In genomic region chr20:35731862-35732643, GRCh38 we compare ENCODE assay signal across 19 cellular contexts. TPM values are rescaled to one million over a fixed set of nuclear protein-coding genes. Genes with fewer than 3 reads are reported as not detected.
DNase-seq lines count a peak whose midpoint lies in the region; ATAC-seq and TF ChIP-seq lines count a peak whose summit lies in the region.
"Had no signal": no experiment of that assay in that cellular context is flagged by ENCODE, and none has a peak within 500 bp of the region (broad histone marks: within the 10 kb centered on the region; RNA-seq: fewer than 3 reads in every experiment).

No MANE protein-coding gene starts in this region.

- H3K27me3 Mint-ChIP-seq in activated T-cell treated with anti-CD3 and anti-CD28 coated beads, Interleukin-2, amount 50 U/mL, for 4 hours (ENCODE audit: low read depth): no peaks in the 10 kb centered on the region
- H3K27me3 Mint-ChIP-seq in effector memory CD8-positive, alpha-beta T cell: no peaks in the 10 kb centered on the region
- H3K27me3 Mint-ChIP-seq: activated B cell treated with CpG ODN at 0.5 μM for 24 hours; stimulated activated memory B cell treated with anti-CD40 and anti-IgM and Interleukin-4, amounts not matched to agents 10 μg/mL and 1 μg/mL and 100 μg/mL, for 72 hours had no signal

- H3K9me3 ChIP-seq in RWPE2 (ENCODE audit: severe bottlenecking) (no peaks in the 10 kb centered on the region), gastrocnemius medialis (no peaks in the 10 kb centered on the region)
- H3K9me3 ChIP-seq: upper lobe of left lung had no signal

- no peak for DNase-seq in activated T-cell treated with anti-CD3 and anti-CD28 coated beads, Interleukin-2, amount 50 U/mL, for 4 hours
- DNase-seq in activated T-cell treated with anti-CD3 and anti-CD28 coated beads, Interleukin-2, amount 50 U/mL, for 1 hour: no peak
- DNase-seq in RWPE2 (ENCODE audit: low spot score): peak; percentile 64
- no peak for DNase-seq in effector memory CD8-positive, alpha-beta T cell
- no peak for DNase-seq in gastrocnemius medialis
- DNase-seq in COR-L47 (lab: John Stamatoyannopoulos, UW): no peak
- no peak for DNase-seq in NCI-H1930 (lab: John Stamatoyannopoulos, UW)
- no peak for DNase-seq in SW480 (ENCODE audit: low spot score)
- DNase-seq: activated B cell treated with CpG ODN at 0.5 μM for 24 hours, aorta, Calu3, cortex of kidney, glutamatergic neuron, islet precursor cell, NCI-H1092 treated with DMSO at 0.1 percent for 48 hours, nucleus accumbens, upper lobe of left lung had no signal

- intact Hi-C loops in gastrocnemius medialis (cut with DNase I; ENCODE audit: low total_unique reads): no loop called here

- peak overlapping the region; percentile 14 to 30 for H3K27ac Mint-ChIP-seq in effector memory CD8-positive, alpha-beta T cell
- H3K27ac Mint-ChIP-seq: activated B cell treated with CpG ODN at 0.5 μM for 24 hours; stimulated activated memory B cell treated with anti-CD40 and anti-IgM and Interleukin-4, amounts not matched to agents 10 μg/mL and 1 μg/mL and 100 μg/mL, for 72 hours had no signal

- no peak overlapping the region for H3K4me3 ChIP-seq in RWPE2 (ENCODE audit: severe bottlenecking)
- no peak overlapping the region for H3K4me3 ChIP-seq in gastrocnemius medialis
- H3K4me3 ChIP-seq: skin epidermis, upper lobe of left lung had no signal

- H3K36me3 Mint-ChIP-seq in activated T-cell treated with anti-CD3 and anti-CD28 coated beads, Interleukin-2, amount 50 U/mL, for 4 hours (ENCODE audit: insufficient read depth): peaks cover 40% of the 10 kb centered on the region
- peaks cover 100% of the 10 kb centered on the region for H3K36me3 Mint-ChIP-seq in effector memory CD8-positive, alpha-beta T cell (ENCODE audit: insufficient read depth)

- no peaks in the 10 kb centered on the region for H3K9me3 Mint-ChIP-seq in activated T-cell treated with anti-CD3 and anti-CD28 coated beads, Interleukin-2, amount 50 U/mL, for 4 hours
- H3K9me3 Mint-ChIP-seq in effector memory CD8-positive, alpha-beta T cell: no peaks in the 10 kb centered on the region
- H3K9me3 Mint-ChIP-seq: activated B cell treated with CpG ODN at 0.5 μM for 24 hours; stimulated activated memory B cell treated with anti-CD40 and anti-IgM and Interleukin-4, amounts not matched to agents 10 μg/mL and 1 μg/mL and 100 μg/mL, for 72 hours had no signal

- peaks cover 62% of the 10 kb centered on the region for H3K4me1 Mint-ChIP-seq in activated T-cell treated with anti-CD3 and anti-CD28 coated beads, Interleukin-2, amount 50 U/mL, for 4 hours (ENCODE audit: low read depth)
- peaks cover 32 to 47% of the 10 kb centered on the region in 2 donors for H3K4me1 Mint-ChIP-seq in effector memory CD8-positive, alpha-beta T cell (ENCODE audit: low read depth in 2 of 2)

- TF ChIP-seq CTCF in RWPE2 (IDR thresholded peaks at IDR 0.05; ENCODE audit: poor library complexity, severe bottlenecking) (no peak), gastrocnemius medialis (IDR thresholded peaks at IDR 0.05 in 4 of 5, conservative IDR thresholded peaks at IDR 0.05 in 1 of 5) (no peak)

- H3K27me3 ChIP-seq in RWPE2 (ENCODE audit: insufficient read depth, poor library complexity, severe bottlenecking): no peaks in the 10 kb centered on the region
- H3K27me3 ChIP-seq in gastrocnemius medialis: no peaks in the 10 kb centered on the region
- H3K27me3 ChIP-seq: upper lobe of left lung had no signal

- H3K4me1 ChIP-seq in RWPE2 (ENCODE audit: insufficient read depth, poor library complexity, severe bottlenecking) (peaks cover 47% of the 10 kb centered on the region), gastrocnemius medialis (peaks cover 66 to 71% of the 10 kb centered on the region in 2 donors)

- peak overlapping the region; percentile 41 for H3K4me3 Mint-ChIP-seq in activated T-cell treated with anti-CD3 and anti-CD28 coated beads, Interleukin-2, amount 50 U/mL, for 4 hours
- H3K4me3 Mint-ChIP-seq in effector memory CD8-positive, alpha-beta T cell: peak overlapping the region; percentile 5 to 76
- H3K4me3 Mint-ChIP-seq: activated B cell treated with CpG ODN at 0.5 μM for 24 hours; stimulated activated memory B cell treated with anti-CD40 and anti-IgM and Interleukin-4, amounts not matched to agents 10 μg/mL and 1 μg/mL and 100 μg/mL, for 72 hours had no signal

- no peak for ATAC-seq in activated T-cell treated with anti-CD3 and anti-CD28 coated beads, Interleukin-2, amount 50 U/mL, for 4 hours
- no peak for ATAC-seq in RWPE2 (ENCODE audit: low read depth)
- no peak for ATAC-seq in effector memory CD8-positive, alpha-beta T cell (replicated peaks)
- no peak for ATAC-seq in gastrocnemius medialis
- ATAC-seq: stimulated activated memory B cell treated with anti-CD40 and anti-IgM and Interleukin-4, amounts not matched to agents 10 μg/mL and 1 μg/mL and 100 μg/mL, for 72 hours had no signal

- in situ Hi-C loops in gastrocnemius medialis (cut with MboI; ENCODE audit: low sequenced_read_pairs in 4 of 4): loop anchor here in 1 of 4 donors (25.0 kb wide), 1 partner anchor 155 kb away; no protein-coding TSS in a partner anchor

- peaks cover 100% of the 10 kb centered on the region for H3K36me3 ChIP-seq in RWPE2 (ENCODE audit: low read depth)
- H3K36me3 ChIP-seq in gastrocnemius medialis: peaks cover 4 to 99% of the 10 kb centered on the region in 2 donors

- no peak for TF ChIP-seq POLR2A in gastrocnemius medialis (IDR thresholded peaks at IDR 0.05)

- H3K27ac ChIP-seq in RWPE2 (ENCODE audit: poor library complexity, severe bottlenecking) (no peak overlapping the region), gastrocnemius medialis (peak overlapping the region in 3 of 4 donors; percentile 7 to 52 (median 25))
- H3K27ac ChIP-seq: skin epidermis, upper lobe of left lung had no signal

RNA-seq across cellular contexts. Expression of gene RBM39, which starts 10.0 kb away (rescaled TPM):
- total RNA-seq in activated T-cell treated with anti-CD3 and anti-CD28 coated beads, Interleukin-2, amount 50 U/mL, for 4 hours: 100 to 1,000 TPM; 336 to 375 (median 337) TPM
- total RNA-seq in gastrocnemius medialis: 100 to 1,000 TPM in 3 of 4 donors, 10 to 100 TPM in 1; 98.5 to 165 (median 130) TPM

RNA-seq across cellular contexts. Expression of gene ROMO1, which starts 32.8 kb away (rescaled TPM):
- total RNA-seq in activated T-cell treated with anti-CD3 and anti-CD28 coated beads, Interleukin-2, amount 50 U/mL, for 4 hours: 100 to 1,000 TPM; 160 to 171 (median 171) TPM
- total RNA-seq in gastrocnemius medialis: 100 to 1,000 TPM; 213 to 491 (median 309) TPM

RNA-seq across cellular contexts. Expression of gene NFS1, which starts 32.9 kb away (rescaled TPM):
- total RNA-seq in activated T-cell treated with anti-CD3 and anti-CD28 coated beads, Interleukin-2, amount 50 U/mL, for 4 hours: 10 to 100 TPM; 29.0 to 39.4 (median 38.4) TPM
- total RNA-seq in gastrocnemius medialis: 10 to 100 TPM; 31.5 to 85.8 (median 37.2) TPM

RNA-seq across cellular contexts. Expression of gene PHF20, which starts 39.8 kb away (rescaled TPM):
- total RNA-seq in activated T-cell treated with anti-CD3 and anti-CD28 coated beads, Interleukin-2, amount 50 U/mL, for 4 hours: 10 to 100 TPM; 47.7 to 59.4 (median 48.8) TPM
- 10 to 100 TPM; 72.6 to 91.9 (median 82.2) TPM for total RNA-seq in gastrocnemius medialis
